ENCODE assay signal across 30 cellular contexts in the genomic region with DNA sequence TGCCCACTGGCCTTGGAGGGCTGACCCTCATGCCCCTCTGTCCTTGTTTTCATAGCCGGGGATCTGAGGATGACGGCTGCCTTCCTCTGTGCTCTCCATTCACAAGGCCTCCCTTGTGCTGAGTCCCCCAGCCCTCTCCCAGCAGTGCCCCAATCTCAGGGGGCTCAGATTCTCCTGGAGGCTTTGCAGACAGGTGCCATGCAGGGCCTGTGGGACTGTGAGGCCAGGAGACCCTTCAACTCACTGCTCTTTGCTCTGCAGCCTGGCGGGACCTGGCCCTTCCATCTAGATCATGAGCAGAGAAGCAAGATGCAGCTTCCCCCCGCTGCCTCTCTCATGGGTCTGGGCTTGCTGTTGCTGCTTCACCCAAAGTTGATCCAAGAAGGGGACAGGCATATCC.
"Had no signal": no experiment of that assay in that cellular context is flagged by ENCODE, and none has a peak within 500 bp of the region (broad histone marks: within the 10 kb centered on the region; RNA-seq: fewer than 3 reads in every experiment).

No MANE protein-coding gene starts in this region.

- H3K36me3 Mint-ChIP-seq: activated naive CD4-positive, alpha-beta T cell treated with anti-CD3 and anti-CD28 coated beads, Interleukin-2, amount 50 U/mL, for 24 hours had no signal

- H3K9me3 Mint-ChIP-seq: activated CD8-positive, alpha-beta T cell treated with anti-CD3 and anti-CD28 coated beads for 36 hours; activated naive CD4-positive, alpha-beta T cell treated with anti-CD3 and anti-CD28 coated beads, Interleukin-2, amount 50 U/mL, for 24 hours; activated T-cell treated with anti-CD3 and anti-CD28 coated beads, Interleukin-2, amount 50 U/mL, for 4 hours; activated T-helper 17 cell treated with anti-CD3 and anti-CD28 coated beads, Interleukin-2, amount 50 U/mL, for 72 hours; effector memory CD8-positive, alpha-beta T cell had no signal

- H3K27me3 ChIP-seq: adrenal gland, body of pancreas had no signal

- H3K9me3 ChIP-seq: adrenal gland, body of pancreas, heart left ventricle had no signal

- FAIRE-seq: colon, endometrium, endothelial cell of umbilical vein, frontal cortex had no signal

- H3K27me3 Mint-ChIP-seq: activated CD4-positive, alpha-beta T cell treated with anti-CD3 and anti-CD28 coated beads for 36 hours; activated CD8-positive, alpha-beta T cell treated with anti-CD3 and anti-CD28 coated beads for 36 hours; activated naive CD4-positive, alpha-beta T cell treated with anti-CD3 and anti-CD28 coated beads, Interleukin-2, amount 50 U/mL, for 24 hours; activated naive CD8-positive, alpha-beta T cell treated with anti-CD3 and anti-CD28 coated beads, Interleukin-2, amount 50 U/mL, for 24 hours; activated T-helper 17 cell treated with anti-CD3 and anti-CD28 coated beads, Interleukin-2, amount 50 U/mL, for 72 hours had no signal

- H3K27ac Mint-ChIP-seq: activated CD4-positive, alpha-beta T cell treated with anti-CD3 and anti-CD28 coated beads for 36 hours; activated CD8-positive, alpha-beta T cell treated with anti-CD3 and anti-CD28 coated beads for 36 hours; activated naive CD4-positive, alpha-beta T cell treated with anti-CD3 and anti-CD28 coated beads, Interleukin-2, amount 50 U/mL, for 24 hours; activated naive CD8-positive, alpha-beta T cell treated with anti-CD3 and anti-CD28 coated beads, Interleukin-2, amount 50 U/mL, for 24 hours; activated T-helper 17 cell treated with anti-CD3 and anti-CD28 coated beads, Interleukin-2, amount 50 U/mL, for 72 hours; effector memory CD8-positive, alpha-beta T cell had no signal

- H3K4me1 ChIP-seq: adrenal gland, heart left ventricle had no signal

- ATAC-seq: activated CD4-positive, alpha-beta T cell treated with anti-CD3 and anti-CD28 coated beads for 36 hours; activated CD8-positive, alpha-beta T cell treated with anti-CD3 and anti-CD28 coated beads for 36 hours; activated naive CD8-positive, alpha-beta T cell treated with anti-CD3 and anti-CD28 coated beads, Interleukin-2, amount 50 U/mL, for 24 hours; activated T-cell treated with anti-CD3 and anti-CD28 coated beads, Interleukin-2, amount 50 U/mL, for 4 hours; activated T-helper 17 cell treated with anti-CD3 and anti-CD28 coated beads, Interleukin-2, amount 50 U/mL, for 72 hours; body of pancreas; effector memory CD8-positive, alpha-beta T cell; heart left ventricle had no signal

- H3K4me3 ChIP-seq: adrenal gland, body of pancreas, heart left ventricle had no signal

- H3K4me3 Mint-ChIP-seq: activated CD4-positive, alpha-beta T cell treated with anti-CD3 and anti-CD28 coated beads for 36 hours; activated CD8-positive, alpha-beta T cell treated with anti-CD3 and anti-CD28 coated beads for 36 hours; activated naive CD4-positive, alpha-beta T cell treated with anti-CD3 and anti-CD28 coated beads, Interleukin-2, amount 50 U/mL, for 24 hours; activated naive CD8-positive, alpha-beta T cell treated with anti-CD3 and anti-CD28 coated beads, Interleukin-2, amount 50 U/mL, for 24 hours; activated T-cell treated with anti-CD3 and anti-CD28 coated beads, Interleukin-2, amount 50 U/mL, for 4 hours; activated T-helper 17 cell treated with anti-CD3 and anti-CD28 coated beads, Interleukin-2, amount 50 U/mL, for 72 hours; effector memory CD8-positive, alpha-beta T cell had no signal

- DNase-seq: activated CD4-positive, alpha-beta T cell treated with anti-CD3 and anti-CD28 coated beads for 36 hours; activated CD4-positive, alpha-beta T cell treated with anti-CD3 and anti-CD28 coated beads, Interleukin-2, amount 50 U/mL, for 1 hour; activated CD4-positive, alpha-beta T cell treated with anti-CD3 and anti-CD28 coated beads, Interleukin-2, amount 50 U/mL, for 48 hours; activated CD4-positive, CD25-positive, alpha-beta regulatory T cell; activated CD4-positive, CD25-positive, alpha-beta regulatory T cell treated with anti-CD3 and anti-CD28 coated beads, Interleukin-2, amount 50 U/mL, for 72 hours; activated CD8-positive, alpha-beta memory T cell treated with anti-CD3 and anti-CD28 coated beads for 24 hours; activated CD8-positive, alpha-beta T cell treated with anti-CD3 and anti-CD28 coated beads for 36 hours; activated effector memory CD4-positive, alpha-beta T cell treated with Interleukin-2 at 50 U/mL for 16 hours; activated gamma-delta T cell treated with Interleukin-2 at 50 U/mL for 16 hours; activated naive CD4-positive, alpha-beta T cell treated with Interleukin-2 at 50 U/mL for 16 hours; activated naive CD8-positive, alpha-beta T cell treated with anti-CD3 and anti-CD28 coated beads, Interleukin-2, amount 50 U/mL, for 24 hours; activated T-cell treated with anti-CD3 and anti-CD28 coated beads, Interleukin-2, amount 50 U/mL, for 4 hours; adrenal gland; amygdala; body of pancreas; caudate nucleus; cortex of kidney; dermis blood vessel endothelial cell; effector CD4-positive, alpha-beta T cell; effector memory CD8-positive, alpha-beta T cell; foreskin fibroblast; heart left ventricle; T-helper 2 cell had no signal

- H3K27ac ChIP-seq: adrenal gland, body of pancreas, epithelial cell of prostate, heart left ventricle had no signal

- H3K36me3 ChIP-seq: adrenal gland, heart left ventricle had no signal
